ENCODE assay signal across 16 cellular contexts in the genomic region with DNA sequence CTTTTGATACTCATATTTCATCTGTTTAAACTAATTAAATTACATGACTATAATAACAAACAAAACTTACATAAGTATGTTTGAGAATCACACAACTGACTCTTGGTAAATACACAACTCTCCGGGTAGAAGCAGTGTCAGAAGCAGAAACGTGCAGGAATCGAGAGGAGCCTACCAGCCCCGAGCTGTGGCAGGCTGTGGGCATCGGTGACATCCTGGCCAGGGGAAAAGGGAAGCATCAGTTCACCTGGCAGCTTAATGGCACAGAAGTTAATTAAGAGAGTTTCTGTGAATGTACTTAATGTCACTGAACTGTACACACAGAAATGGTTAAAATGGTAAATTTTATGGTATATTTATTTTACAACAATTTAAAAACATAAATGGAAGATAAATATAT.
DNase-seq lines count a peak whose midpoint lies in the region; ATAC-seq, FAIRE-seq and TF ChIP-seq lines count a peak whose summit lies in the region.
"Had no signal": no experiment of that assay in that cellular context is flagged by ENCODE, and none has a peak within 500 bp of the region (broad histone marks: within the 10 kb centered on the region; RNA-seq: fewer than 3 reads in every experiment).

No MANE protein-coding gene starts in this region.

- no peaks in the 10 kb centered on the region for H3K9me3 ChIP-seq in CD8-positive, alpha-beta memory T cell (ENCODE audit: low read length)
- H3K9me3 ChIP-seq in OCI-LY7 (ENCODE audit: low read length) (no peaks in the 10 kb centered on the region), mesenchymal stem cell (ENCODE audit: control insufficient read depth, low read length) (no peaks in the 10 kb centered on the region)
- no peaks in the 10 kb centered on the region for H3K9me3 ChIP-seq in effector memory CD4-positive, alpha-beta T cell (ENCODE audit: control insufficient read depth, low read length)
- H3K9me3 ChIP-seq: gastroesophageal sphincter, Peyer's patch, psoas muscle had no signal

- no peak overlapping the region for H4K91ac ChIP-seq in mesenchymal stem cell (ENCODE audit: low read length)

- intact Hi-C loops in CD14-positive monocyte (cut with micrococcal nuclease) = no loop called here
- intact Hi-C loops in OCI-LY7 (cut with micrococcal nuclease; ENCODE audit: unreplicated experiment) = no loop called here

- H3K27ac Mint-ChIP-seq in CD14-positive monocyte = peak overlapping the region in 4 of 7 donors; percentile 31 to 79 (median 74)
- H3K27ac Mint-ChIP-seq in CD8-positive, alpha-beta memory T cell = peak overlapping the region in 5 of 8 donors; percentile 2 to 78 (median 54)

- peak overlapping the region; percentile 72; the same call in 1 of the 2 replicates for H2AFZ ChIP-seq in OCI-LY7 (ENCODE audit: low read length)
- no peak overlapping the region for H2AFZ ChIP-seq in mesenchymal stem cell (ENCODE audit: low read depth, low read length)

- TF ChIP-seq CTCF in CD14-positive monocyte (IDR thresholded peaks at IDR 0.05) (no peak), OCI-LY7 (conservative IDR thresholded peaks at IDR 0.05; ENCODE audit: low read length) (no peak)

- H3K4me1 ChIP-seq in CD8-positive, alpha-beta memory T cell (ENCODE audit: insufficient read depth, low read length) = peaks cover 19% of the 10 kb centered on the region
- H3K4me1 ChIP-seq in OCI-LY7 (ENCODE audit: insufficient read depth, low read length, poor library complexity, severe bottlenecking) = peaks cover 14% of the 10 kb centered on the region
- peaks cover 14% of the 10 kb centered on the region for H3K4me1 ChIP-seq in effector memory CD4-positive, alpha-beta T cell (ENCODE audit: control insufficient read depth, insufficient read depth, low read length, poor library complexity, severe bottlenecking)
- H3K4me1 ChIP-seq in mesenchymal stem cell (ENCODE audit: control insufficient read depth, insufficient read depth, low read depth, low read length) = peaks cover 4% of the 10 kb centered on the region

- H3K79me1 ChIP-seq in mesenchymal stem cell (replicated peaks; ENCODE audit: low read length, poor library complexity, severe bottlenecking) = peaks cover 2% of the 10 kb centered on the region

- no peaks in the 10 kb centered on the region for H4K20me1 ChIP-seq in OCI-LY7 (ENCODE audit: insufficient read depth, low read length)

- H3K79me2 ChIP-seq in OCI-LY7 (ENCODE audit: insufficient read depth, low read depth, low read length) = no peaks in the 10 kb centered on the region

- no peak overlapping the region for H2BK12ac ChIP-seq in mesenchymal stem cell (ENCODE audit: low read length in 2 of 2)

- no peak overlapping the region for H2BK5ac ChIP-seq in mesenchymal stem cell (ENCODE audit: low read depth, low read length, poor library complexity, severe bottlenecking)

- H3K14ac ChIP-seq in mesenchymal stem cell (ENCODE audit: low read length in 2 of 2) = no peak overlapping the region

- peaks cover 45 to 54% of the 10 kb centered on the region in 2 donors for H3K36me3 Mint-ChIP-seq in CD14-positive monocyte
- peaks cover 9 to 48% (median 10%) of the 10 kb centered on the region in 3 donors for H3K36me3 Mint-ChIP-seq in CD8-positive, alpha-beta memory T cell

- H3K36me3 ChIP-seq in CD8-positive, alpha-beta memory T cell (ENCODE audit: insufficient read depth, low read length) = peaks cover 34% of the 10 kb centered on the region
- H3K36me3 ChIP-seq in OCI-LY7 (ENCODE audit: insufficient read depth, low read length) = no peaks in the 10 kb centered on the region
- peaks cover 24% of the 10 kb centered on the region for H3K36me3 ChIP-seq in effector memory CD4-positive, alpha-beta T cell (ENCODE audit: control insufficient read depth, insufficient read depth, low read length)
- H3K36me3 ChIP-seq in mesenchymal stem cell (ENCODE audit: control insufficient read depth in 1 of 2, insufficient read depth in 2 of 2, low read depth in 1 of 2, low read length in 2 of 2) = peaks cover 48 to 82% of the 10 kb centered on the region in 2 experiments

- H2BK15ac ChIP-seq in mesenchymal stem cell (ENCODE audit: low read depth, poor library complexity, severe bottlenecking) = no peak overlapping the region

- H3K4ac ChIP-seq in mesenchymal stem cell (ENCODE audit: low read depth in 1 of 2, low read length in 2 of 2) = no peak overlapping the region

- DNase-seq in CD14-positive monocyte (ENCODE audit: low spot score) (no peak), OCI-LY7 (ENCODE audit: low spot score) (no peak), urothelium cell line (ENCODE audit: low spot score) (no peak), mesenchymal stem cell (no peak)
- DNase-seq in CD8-positive, alpha-beta memory T cell = no peak
- no peak for DNase-seq in effector memory CD4-positive, alpha-beta T cell
- DNase-seq: DMS79 treated with DMSO at 0.1 percent for 48 hours, left ventricle myocardium superior, NCI-H2081, NCI-H526 treated with DMSO at 0.1 percent for 48 hours, psoas muscle had no signal

- H3K9me2 ChIP-seq in OCI-LY7 (ENCODE audit: insufficient read depth, low read length) = no peaks in the 10 kb centered on the region

- H3K4me1 Mint-ChIP-seq in CD14-positive monocyte = peaks cover 14% of the 10 kb centered on the region
- peaks cover 12 to 28% (median 20%) of the 10 kb centered on the region in 3 donors for H3K4me1 Mint-ChIP-seq in CD8-positive, alpha-beta memory T cell

- 94% methylated on average over 5 of the region's 5 CpGs for WGBS in mesenchymal stem cell

- H3K27ac ChIP-seq in CD8-positive, alpha-beta memory T cell (ENCODE audit: low read depth, low read length) = no peak overlapping the region
- no peak overlapping the region for H3K27ac ChIP-seq in OCI-LY7 (ENCODE audit: low read depth, low read length, poor library complexity, severe bottlenecking)
- H3K27ac ChIP-seq in effector memory CD4-positive, alpha-beta T cell (ENCODE audit: insufficient read depth, low read length, poor library complexity, severe bottlenecking) = peak overlapping the region; percentile 28
- no peak overlapping the region for H3K27ac ChIP-seq in mesenchymal stem cell (ENCODE audit: low read length, poor library complexity, severe bottlenecking)
- H3K27ac ChIP-seq: coronary artery, gastroesophageal sphincter, psoas muscle had no signal

- no peak overlapping the region for H3K4me3 ChIP-seq in CD8-positive, alpha-beta memory T cell (ENCODE audit: low read length)
- H3K4me3 ChIP-seq in OCI-LY7 (ENCODE audit: low read depth, low read length, poor library complexity, severe bottlenecking) (no peak overlapping the region), mesenchymal stem cell (ENCODE audit: insufficient read depth in 1 of 2, low read depth in 1 of 2, low read length in 2 of 2) (no peak overlapping the region)
- H3K4me3 ChIP-seq in effector memory CD4-positive, alpha-beta T cell (ENCODE audit: insufficient read depth, low read depth, low read length, poor library complexity, severe bottlenecking) = no peak overlapping the region
- H3K4me3 ChIP-seq: coronary artery, gastroesophageal sphincter, Peyer's patch, psoas muscle had no signal

- no peak overlapping the region for H3K4me3 Mint-ChIP-seq in CD14-positive monocyte
- H3K4me3 Mint-ChIP-seq in CD8-positive, alpha-beta memory T cell = peak overlapping the region in 1 of 7 donors; percentile 2

- no TSS peak for BruUV-seq in OCI-LY7 (replicated peaks; lab: Mats Ljungman, UMichigan)

- no peak overlapping the region for H3K9ac ChIP-seq in mesenchymal stem cell (ENCODE audit: low read length)

- POLR2A ChIA-PET in CD8-positive, alpha-beta memory T cell (lab: Charles Lee) = no interaction called here
- POLR2A ChIA-PET in OCI-LY7 (lab: Charles Lee) = interaction anchor here (0.9 to 1.1 kb wide), 2 partner anchors 12 to 58 kb away, joined by 3 read pairs; no protein-coding TSS in a partner anchor

- no peak for ATAC-seq in GM19467 (IDR thresholded peaks at IDR 0.05; ENCODE audit: unreplicated experiment)
- ATAC-seq: gastroesophageal sphincter, psoas muscle had no signal

- H2AK5ac ChIP-seq in mesenchymal stem cell (ENCODE audit: low read length, severe bottlenecking) = no peak overlapping the region

- no peak for FAIRE-seq in urothelium cell line (lab: Jason Lieb, UNC)
- FAIRE-seq: H54 had no signal

- H3K27me3 Mint-ChIP-seq in CD14-positive monocyte (ENCODE audit: low read depth in 3 of 3) = peaks cover 0 to 1% (median 0%) of the 10 kb centered on the region in 3 donors
- H3K27me3 Mint-ChIP-seq in CD8-positive, alpha-beta memory T cell = no peaks in the 10 kb centered on the region

- no peak overlapping the region for H3K18ac ChIP-seq in mesenchymal stem cell (ENCODE audit: low read depth in 1 of 2, low read length in 2 of 2)

- H2BK120ac ChIP-seq in mesenchymal stem cell (ENCODE audit: low read depth, low read length) = no peak overlapping the region

- H4K8ac ChIP-seq in mesenchymal stem cell (ENCODE audit: low read length) = no peak overlapping the region

- no peak overlapping the region for H3K23ac ChIP-seq in mesenchymal stem cell (ENCODE audit: low read length in 2 of 2)

- peak overlapping the region; percentile 57 for H3K4me2 ChIP-seq in OCI-LY7 (ENCODE audit: low read length)
- no peak overlapping the region for H3K4me2 ChIP-seq in mesenchymal stem cell (ENCODE audit: low read length, poor library complexity, severe bottlenecking)

- H3K27me3 ChIP-seq in CD8-positive, alpha-beta memory T cell (ENCODE audit: insufficient read depth, low read length, poor library complexity, severe bottlenecking) = no peaks in the 10 kb centered on the region
- no peaks in the 10 kb centered on the region for H3K27me3 ChIP-seq in effector memory CD4-positive, alpha-beta T cell (replicated peaks; ENCODE audit: control insufficient read depth, insufficient read depth, low read length, poor library complexity, severe bottlenecking)
- no peaks in the 10 kb centered on the region for H3K27me3 ChIP-seq in mesenchymal stem cell (ENCODE audit: control insufficient read depth in 1 of 2, insufficient read depth in 1 of 2, low read length in 2 of 2)
- H3K27me3 ChIP-seq: gastroesophageal sphincter, Peyer's patch had no signal

- CTCF ChIA-PET in CD8-positive, alpha-beta memory T cell (lab: Charles Lee) = interaction anchor here (2.2 kb wide), 1 partner anchor 16 kb away, joined by 6 read pairs; no protein-coding TSS in a partner anchor
- CTCF ChIA-PET in OCI-LY7 (lab: Charles Lee; ENCODE audit: unreplicated experiment) = no interaction called here

- no peaks in the 10 kb centered on the region for H3K9me3 Mint-ChIP-seq in CD14-positive monocyte
- no peaks in the 10 kb centered on the region for H3K9me3 Mint-ChIP-seq in CD8-positive, alpha-beta memory T cell
